ENCODE assay signal across 10 cellular contexts in the genomic region with DNA sequence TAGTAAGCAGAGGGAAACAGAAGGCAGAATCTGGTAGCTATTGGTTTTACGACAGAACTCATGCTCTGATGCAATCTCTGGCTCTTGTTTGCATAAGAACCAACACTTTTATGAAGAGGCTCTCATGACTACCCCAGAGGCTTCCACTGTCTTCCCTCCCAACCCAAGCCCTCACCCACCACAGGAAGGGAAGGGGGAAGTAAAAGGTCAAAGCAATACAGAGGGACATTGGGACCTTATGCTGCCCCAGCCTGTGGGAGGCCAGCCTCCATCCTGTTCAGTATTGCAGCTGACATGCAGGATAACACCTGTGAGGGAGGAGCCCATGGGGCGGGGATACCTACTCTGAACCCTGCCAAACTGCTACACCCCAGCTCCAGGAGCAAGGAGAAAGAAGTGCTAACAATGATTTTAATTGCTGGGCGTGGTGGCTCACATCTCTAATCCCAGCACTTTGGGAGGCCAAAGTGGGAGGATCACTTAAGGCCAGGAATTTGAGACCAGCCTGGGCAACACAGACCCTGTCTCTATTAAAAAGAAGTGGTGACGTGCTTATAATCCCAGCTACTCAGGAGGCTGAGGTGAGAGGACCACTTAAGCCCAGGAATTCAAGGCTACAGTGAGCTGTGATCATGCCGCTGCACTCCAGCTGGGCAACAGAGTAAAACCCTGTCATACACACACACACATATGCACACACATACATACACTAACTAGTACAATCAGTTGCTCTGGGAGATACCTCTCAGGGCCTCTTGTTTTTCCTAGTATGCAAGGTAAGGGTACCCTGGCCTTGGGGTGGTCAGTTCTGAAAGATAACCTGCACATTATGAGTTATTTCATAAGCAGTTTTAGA. TPM values are rescaled to one million over a fixed set of nuclear protein-coding genes. Genes with fewer than 3 reads are reported as not detected.
DNase-seq lines count a peak whose midpoint lies in the region; ATAC-seq and TF ChIP-seq lines count a peak whose summit lies in the region.
"Had no signal": no experiment of that assay in that cellular context is flagged by ENCODE, and none has a peak within 500 bp of the region (broad histone marks: within the 10 kb centered on the region; RNA-seq: fewer than 3 reads in every experiment).

No MANE protein-coding gene starts in this region.

- H3K27ac ChIP-seq in left lung = peak overlapping the region; percentile 72 to 77
- no peak overlapping the region for H3K27ac ChIP-seq in effector memory CD4-positive, alpha-beta T cell (ENCODE audit: insufficient read depth, low read length, poor library complexity, severe bottlenecking)
- H3K27ac ChIP-seq: thoracic aorta had no signal

- H3K4me1 ChIP-seq in left lung = peaks cover 9 to 59% of the 10 kb centered on the region in 2 donors
- peaks cover 6% of the 10 kb centered on the region for H3K4me1 ChIP-seq in effector memory CD4-positive, alpha-beta T cell (ENCODE audit: control insufficient read depth, insufficient read depth, low read length, poor library complexity, severe bottlenecking)

- DNase-seq in DMS53 (lab: John Stamatoyannopoulos, UW) = peak; percentile 83
- DNase-seq in HuH-7.5 (ENCODE audit: low spot score) = peak; percentile 61
- peak; percentile 99 for DNase-seq in SKM-1 treated with dmso at 0.1 percent for 144 hours (lab: John Stamatoyannopoulos, UW; ENCODE audit: unreplicated experiment)
- peak in 1 of 2 donors; percentile 72 for DNase-seq in left lung
- DNase-seq in effector memory CD4-positive, alpha-beta T cell = no peak
- no peak for DNase-seq in MG63
- no peak for DNase-seq in ecto neural progenitor cell (ENCODE audit: low spot score)
- DNase-seq in OCI-M2 (lab: John Stamatoyannopoulos, UW; ENCODE audit: unreplicated experiment) = no peak
- DNase-seq: activated CD4-positive, alpha-beta T cell treated with anti-CD3 and anti-CD28 coated beads, Interleukin-2, amount 50 U/mL, for 48 hours had no signal

- intact Hi-C loops in left lung (cut with DNase I) = loop anchor here in 1 of 2 donors (10.0 kb wide), 1 partner anchor 102 kb away; no protein-coding TSS in a partner anchor

- H3K4me3 ChIP-seq in left lung (no peak overlapping the region), MG63 (no peak overlapping the region)
- H3K4me3 ChIP-seq in effector memory CD4-positive, alpha-beta T cell (ENCODE audit: insufficient read depth, low read depth, low read length, poor library complexity, severe bottlenecking) = no peak overlapping the region
- H3K4me3 ChIP-seq: thoracic aorta had no signal

- no peak for TF ChIP-seq CTCF in left lung (IDR thresholded peaks at IDR 0.05)

- ATAC-seq in left lung = peak; percentile 77

- H3K36me3 ChIP-seq in left lung = peaks cover 0 to 15% of the 10 kb centered on the region in 2 donors
- peaks cover 6% of the 10 kb centered on the region for H3K36me3 ChIP-seq in effector memory CD4-positive, alpha-beta T cell (ENCODE audit: control insufficient read depth, insufficient read depth, low read length)
- H3K36me3 ChIP-seq in MG63 = no peaks in the 10 kb centered on the region

- no peaks in the 10 kb centered on the region for H3K9me3 ChIP-seq in left lung
- H3K9me3 ChIP-seq in effector memory CD4-positive, alpha-beta T cell (ENCODE audit: control insufficient read depth, low read length) = no peaks in the 10 kb centered on the region
- no peaks in the 10 kb centered on the region for H3K9me3 ChIP-seq in MG63
- H3K9me3 ChIP-seq: thoracic aorta had no signal

- H3K27me3 ChIP-seq in left lung (no peaks in the 10 kb centered on the region), MG63 (no peaks in the 10 kb centered on the region)
- H3K27me3 ChIP-seq in effector memory CD4-positive, alpha-beta T cell (replicated peaks; ENCODE audit: control insufficient read depth, insufficient read depth, low read length, poor library complexity, severe bottlenecking) = no peaks in the 10 kb centered on the region

RNA-seq across cellular contexts. Expression of a gene that starts 9.5 kb away (rescaled TPM):
- 10 to 100 TPM; 36.9 to 45.7 TPM for total RNA-seq in left lung
- 7.6 and 15.3 TPM in 2 replicates for total RNA-seq in MG63 (2014; rRNA removed; shearing (Covaris generic); ENCODE audit: low replicate concordance)

RNA-seq across cellular contexts. Expression of a gene that starts 20.6 kb away (rescaled TPM):
- 10 to 100 TPM; 29.5 to 30.9 TPM for total RNA-seq in left lung
- total RNA-seq in MG63 (2014; rRNA removed; shearing (Covaris generic); ENCODE audit: low replicate concordance) = 23.8 and 27.7 TPM in 2 replicates

RNA-seq across cellular contexts. Expression of a gene that starts 45.2 kb away (rescaled TPM):
- 10 to 100 TPM; 16.1 to 26.6 TPM for total RNA-seq in left lung
- total RNA-seq in MG63 (2014; rRNA removed; shearing (Covaris generic); ENCODE audit: low replicate concordance) = 10.5 and 17.8 TPM in 2 replicates

Comparison
In these comparisons a context has a peak if more than half of its experiments do, and no peak if none do; other contexts are left out.
1. DNase-seq: peak in DMS53 (single experiment), HuH-7.5 (single experiment) and SKM-1 treated with dmso at 0.1 percent for 144 hours (single experiment); none in effector memory CD4-positive, alpha-beta T cell (0 of 3), MG63 (single experiment), ecto neural progenitor cell (single experiment) and OCI-M2 (single experiment).